In genomic region chr7:122885583-122886356, GRCh38 we compare ENCODE assay signal across 8 cellular contexts. TPM values are rescaled to one million over a fixed set of nuclear protein-coding genes. Genes with fewer than 3 reads are reported as not detected.
DNase-seq lines count a peak whose midpoint lies in the region; ATAC-seq and TF ChIP-seq lines count a peak whose summit lies in the region.

No MANE protein-coding gene starts in this region.

- H3K9me3 Mint-ChIP-seq in stimulated activated memory B cell treated with anti-CD40 and anti-IgM and Interleukin-4, amounts not matched to agents 10 μg/mL and 1 μg/mL and 100 μg/mL, for 72 hours = no peaks in the 10 kb centered on the region

- no peaks in the 10 kb centered on the region for H3K9me2 ChIP-seq in MM.1S (replicated peaks; ENCODE audit: insufficient read depth, low read length)

- H3K36me3 ChIP-seq in HAP-1 (replicated peaks) (no peaks in the 10 kb centered on the region), MM.1S (replicated peaks; ENCODE audit: insufficient read depth, low read length) (no peaks in the 10 kb centered on the region), ascending aorta (no peaks in the 10 kb centered on the region)

- peaks cover 50% of the 10 kb centered on the region for H3K27me3 Mint-ChIP-seq in stimulated activated memory B cell treated with anti-CD40 and anti-IgM and Interleukin-4, amounts not matched to agents 10 μg/mL and 1 μg/mL and 100 μg/mL, for 72 hours

- peaks cover 9% of the 10 kb centered on the region for H3K4me1 Mint-ChIP-seq in stimulated activated memory B cell treated with anti-CD40 and anti-IgM and Interleukin-4, amounts not matched to agents 10 μg/mL and 1 μg/mL and 100 μg/mL, for 72 hours

- H3K9ac ChIP-seq in MM.1S (ENCODE audit: low read length) = peak overlapping the region; percentile 85

- TF ChIP-seq CTCF in MM.1S (IDR thresholded peaks at IDR 0.05; ENCODE audit: low read length) (peak; percentile 39), ascending aorta (IDR thresholded peaks at IDR 0.05) (no peak)

- H4K20me1 ChIP-seq in MM.1S (ENCODE audit: insufficient read depth, low read length) = 0 out of 2 replicates have a peak, but pooled peaks cover 5% of the 10 kb centered on the region

- in situ Hi-C loops in HAP-1 (cut with MboI; ENCODE audit: low sequenced_read_pairs) = no loop called here

- H3K27me3 ChIP-seq in HAP-1 (ENCODE audit: low read depth) (peaks cover 54% of the 10 kb centered on the region), MM.1S (replicated peaks; ENCODE audit: insufficient read depth, low read length) (no peaks in the 10 kb centered on the region), ascending aorta (no peaks in the 10 kb centered on the region)

- H3K79me2 ChIP-seq in MM.1S (ENCODE audit: low read length) = peaks cover 52% of the 10 kb centered on the region

- H3K4me1 ChIP-seq in HAP-1 (no peaks in the 10 kb centered on the region; the same call in 1 of the 2 replicates), MM.1S (ENCODE audit: low read length) (peaks cover 46% of the 10 kb centered on the region), ascending aorta (peaks cover 0 to 3% of the 10 kb centered on the region in 2 donors)

- H2AFZ ChIP-seq in MM.1S (ENCODE audit: low read length) = peak overlapping the region; percentile 94

- peak overlapping the region; percentile 94 for H3K4me2 ChIP-seq in MM.1S (ENCODE audit: low read depth, low read length)

- no peak overlapping the region for H3K4me3 Mint-ChIP-seq in stimulated activated memory B cell treated with anti-CD40 and anti-IgM and Interleukin-4, amounts not matched to agents 10 μg/mL and 1 μg/mL and 100 μg/mL, for 72 hours

- ATAC-seq in sciatic nerve = peak; percentile 59
- no peak for ATAC-seq in stimulated activated memory B cell treated with anti-CD40 and anti-IgM and Interleukin-4, amounts not matched to agents 10 μg/mL and 1 μg/mL and 100 μg/mL, for 72 hours

- H3K36me3 Mint-ChIP-seq in stimulated activated memory B cell treated with anti-CD40 and anti-IgM and Interleukin-4, amounts not matched to agents 10 μg/mL and 1 μg/mL and 100 μg/mL, for 72 hours = no peaks in the 10 kb centered on the region

- H3K9me3 ChIP-seq in HAP-1 (no peaks in the 10 kb centered on the region), MM.1S (replicated peaks; ENCODE audit: insufficient read depth, low read length) (no peaks in the 10 kb centered on the region), ascending aorta (no peaks in the 10 kb centered on the region)

- H3K4me3 ChIP-seq in HAP-1 (peak overlapping the region; percentile 31), MM.1S (ENCODE audit: low read length) (peak overlapping the region; percentile 93), ascending aorta (peak overlapping the region; percentile 92 to 96)

- DNase-seq in activated CD4-positive, alpha-beta T cell treated with anti-CD3 and anti-CD28 coated beads for 48 hours = peak; percentile 3
- DNase-seq in activated CD4-positive, alpha-beta T cell treated with anti-CD3 and anti-CD28 coated beads, Interleukin-2, amount 50 U/mL, for 4 hours = no peak
- DNase-seq in HAP-1 (ENCODE audit: low spot score in 2 of 2) (peak in 1 of 2 experiments; percentile 44), MM.1S (peak; percentile 85), ascending aorta (ENCODE audit: low spot score in 2 of 2) (no peak), hypothalamus (lab: John Stamatoyannopoulos, UW) (peak in 39 of 51 donors; percentile 1 to 67 (median 29)), sciatic nerve (ENCODE audit: low spot score) (peak; percentile 56)

- H3K27ac Mint-ChIP-seq in stimulated activated memory B cell treated with anti-CD40 and anti-IgM and Interleukin-4, amounts not matched to agents 10 μg/mL and 1 μg/mL and 100 μg/mL, for 72 hours = no peak overlapping the region

- intact Hi-C loops in ascending aorta (cut with DNase I) = loop anchor here (10.0 kb wide), 2 partner anchors 741 to 859 kb away; partner anchors contain the start of genes AASS and WASL
- intact Hi-C loops in sciatic nerve (cut with DNase I) = no loop called here

- peak overlapping the region; percentile 83 for H3K27ac ChIP-seq in MM.1S (ENCODE audit: low read length)
- peak overlapping the region; percentile 92 to 94 for H3K27ac ChIP-seq in ascending aorta

- peaks cover 28% of the 10 kb centered on the region for H3F3A ChIP-seq in MM.1S (ENCODE audit: insufficient read depth, low read length)

RNA-seq across cellular contexts. Expression of gene CADPS2, which starts 0.5 kb away (rescaled TPM):
- 31.8 TPM for total RNA-seq in ascending aorta
- total RNA-seq in sciatic nerve = 11.0 TPM

Comparison
In these comparisons a context has a peak if more than half of its experiments do, and no peak if none do; other contexts are left out.
1. DNase-seq: peak in activated CD4-positive, alpha-beta T cell treated with anti-CD3 and anti-CD28 coated beads for 48 hours (single experiment), MM.1S (single experiment), hypothalamus (39 of 51) and sciatic nerve (single experiment); none in activated CD4-positive, alpha-beta T cell treated with anti-CD3 and anti-CD28 coated beads, Interleukin-2, amount 50 U/mL, for 4 hours (0 of 2) and ascending aorta (0 of 2).
2. H3K4me3 ChIP-seq: peak in every context shown above with its lines; median percentile 94 in ascending aorta; 93 in MM.1S; 31 in HAP-1.